In genomic region chr6:32950449-32950848, GRCh38 we compare ENCODE assay signal across 25 cellular contexts. TPM values are rescaled to one million over a fixed set of nuclear protein-coding genes. Genes with fewer than 3 reads are reported as not detected.
DNase-seq lines count a peak whose midpoint lies in the region; ATAC-seq, FAIRE-seq and TF ChIP-seq lines count a peak whose summit lies in the region.
"Had no signal": no experiment of that assay in that cellular context is flagged by ENCODE, and none has a peak within 500 bp of the region (broad histone marks: within the 10 kb centered on the region; RNA-seq: fewer than 3 reads in every experiment).

No MANE protein-coding gene starts in this region.

- H3K4me2 ChIP-seq in GM12878 (ENCODE audit: control insufficient read depth, insufficient read depth) (peak overlapping the region; percentile 77), neural progenitor cell (no peak overlapping the region)
- H3K4me2 ChIP-seq: A549 had no signal

- no TSS peak for BruUV-seq in GM12878 (replicated peaks; lab: Mats Ljungman, UMichigan)

- no peaks in the 10 kb centered on the region for H3F3A ChIP-seq in neural progenitor cell (ENCODE audit: low read depth)

- H3K4me1 Mint-ChIP-seq in stimulated activated naive CD8-positive, alpha-beta T cell treated with anti-CD3 and anti-CD28 coated beads, Interleukin-15, Interleukin-2, amounts not matched to agents 100 ng/mL and 50 ng/mL, for 24 hours (ENCODE audit: low read depth): peaks cover 84% of the 10 kb centered on the region
- peaks cover 4% of the 10 kb centered on the region for H3K4me1 Mint-ChIP-seq in neural progenitor cell

- RAD21 ChIA-PET in GM12878 (lab: Charles Lee; ENCODE audit: unreplicated experiment): interaction anchor here (0.8 to 7.7 kb wide), 16 partner anchors 9 to 125 kb away, joined by 3 to 114 read pairs (median 5); partner anchors contain the start of genes HLA-DMB and HLA-DPB1

- H3K4me3 ChIP-seq in GM12878 (peak overlapping the region; percentile 72), neural progenitor cell (no peak overlapping the region), thyroid gland (replicated peaks in 1 of 3) (no peak overlapping the region)
- H3K4me3 ChIP-seq: A549 had no signal

- WGBS in GM12878 (ENCODE audit: insufficient coverage, insufficient replicate concordance, low lambda C conversion rate, missing lambda C conversion rate): 78% methylated on average over 6 of the region's 8 CpGs
- WGBS in thyroid gland, 2 donors: 92% methylated on average over 8 of the region's 8 CpGs

- ATAC-seq in stimulated activated naive CD8-positive, alpha-beta T cell treated with anti-CD3 and anti-CD28 coated beads, Interleukin-15, Interleukin-2, amounts not matched to agents 100 U/mL and 50 U/mL, for 24 hours: no peak
- no peak for ATAC-seq in GM12878
- ATAC-seq: A549; activated T-cell treated with anti-CD3 and anti-CD28 coated beads, Interleukin-2, amount 50 U/mL, for 4 hours; left cardiac atrium; PC-3 had no signal

- no peaks in the 10 kb centered on the region for H4K20me1 ChIP-seq in GM12878 (ENCODE audit: control insufficient read depth, insufficient read depth)
- H4K20me1 ChIP-seq in neural progenitor cell (ENCODE audit: low read depth): no peaks in the 10 kb centered on the region

- intact Hi-C loops in GM12878 (cut with micrococcal nuclease; ENCODE audit: unreplicated experiment): no loop called here
- intact Hi-C loops in thyroid gland (cut with DNase I): no loop called here

- no peaks in the 10 kb centered on the region for H3K27me3 Mint-ChIP-seq in stimulated activated naive CD8-positive, alpha-beta T cell treated with anti-CD3 and anti-CD28 coated beads, Interleukin-15, Interleukin-2, amounts not matched to agents 100 ng/mL and 50 ng/mL, for 24 hours
- H3K27me3 Mint-ChIP-seq in neural progenitor cell (ENCODE audit: insufficient read depth, low read depth): peaks cover 12% of the 10 kb centered on the region

- FAIRE-seq in GM12878 (lab: Jason Lieb, UNC): no peak
- FAIRE-seq: A549 had no signal

- H3K79me2 ChIP-seq in GM12878 (ENCODE audit: control insufficient read depth, insufficient read depth, low read length): peaks cover 61% of the 10 kb centered on the region
- no peaks in the 10 kb centered on the region for H3K79me2 ChIP-seq in neural progenitor cell (ENCODE audit: low read depth)

- no peaks in the 10 kb centered on the region; the same call in 2 of the 3 replicates for H3K9me3 ChIP-seq in GM12878 (replicated peaks; ENCODE audit: control insufficient read depth, insufficient read depth, low read length)
- no peaks in the 10 kb centered on the region for H3K9me3 ChIP-seq in neural progenitor cell (ENCODE audit: low read depth)
- H3K9me3 ChIP-seq in thyroid gland: no peaks in the 10 kb centered on the region
- H3K9me3 ChIP-seq: BE2C, upper lobe of left lung had no signal

- peaks cover 54% of the 10 kb centered on the region for H3K4me1 ChIP-seq in GM12878 (ENCODE audit: control insufficient read depth, insufficient read depth, low read length)
- H3K4me1 ChIP-seq in neural progenitor cell: no peaks in the 10 kb centered on the region
- H3K4me1 ChIP-seq in thyroid gland: peaks cover 3 to 9% of the 10 kb centered on the region in 2 donors
- H3K4me1 ChIP-seq: BE2C had no signal

- no peaks in the 10 kb centered on the region for H3K9me3 Mint-ChIP-seq in stimulated activated naive CD8-positive, alpha-beta T cell treated with anti-CD3 and anti-CD28 coated beads, Interleukin-15, Interleukin-2, amounts not matched to agents 100 ng/mL and 50 ng/mL, for 24 hours
- H3K9me3 Mint-ChIP-seq in neural progenitor cell: peaks cover 3% of the 10 kb centered on the region
- H3K9me3 Mint-ChIP-seq: activated T-cell treated with anti-CD3 and anti-CD28 coated beads, Interleukin-2, amount 50 U/mL, for 4 hours had no signal

- H3K9ac ChIP-seq in GM12878 (ENCODE audit: control insufficient read depth, insufficient read depth, low read length): peak overlapping the region; percentile 54; the same call in 1 of the 2 replicates
- H3K9ac ChIP-seq in neural progenitor cell: no peak overlapping the region

- peaks cover 0 to 4% of the 10 kb centered on the region in 2 experiments; a peak in 2 of 4 replicates for H3K36me3 ChIP-seq in GM12878 (ENCODE audit: control insufficient read depth in 2 of 2, insufficient read depth in 2 of 2, low read length in 1 of 2)
- H3K36me3 ChIP-seq in neural progenitor cell: no peaks in the 10 kb centered on the region
- H3K36me3 ChIP-seq in thyroid gland: no peaks in the 10 kb centered on the region
- H3K36me3 ChIP-seq: BE2C had no signal

- H3K27ac Mint-ChIP-seq in stimulated activated naive CD8-positive, alpha-beta T cell treated with anti-CD3 and anti-CD28 coated beads, Interleukin-15, Interleukin-2, amounts not matched to agents 100 ng/mL and 50 ng/mL, for 24 hours: no peak overlapping the region
- no peak overlapping the region for H3K27ac Mint-ChIP-seq in neural progenitor cell
- H3K27ac Mint-ChIP-seq: activated naive CD4-positive, alpha-beta T cell treated with anti-CD3 and anti-CD28 coated beads for 36 hours had no signal

- H2AFZ ChIP-seq in GM12878 (ENCODE audit: control insufficient read depth, low read depth, low read length) (no peak overlapping the region), neural progenitor cell (replicated peaks) (no peak overlapping the region)

- no peak for TF ChIP-seq CTCF in GM12878 (IDR thresholded peaks at IDR 0.05 in 2 of 3, conservative IDR thresholded peaks at IDR 0.05 in 1 of 3; ENCODE audit: control insufficient read depth in 2 of 3, extremely low read depth in 1 of 3, insufficient read depth in 1 of 3, low read depth in 3 of 3, low read length in 3 of 3)
- no peak for TF ChIP-seq CTCF in neural progenitor cell (IDR thresholded peaks at IDR 0.05)
- no peak for TF ChIP-seq CTCF in thyroid gland (IDR thresholded peaks at IDR 0.05)

- TF ChIP-seq EP300 in GM12878 (IDR thresholded peaks at IDR 0.05; ENCODE audit: borderline replicate concordance in 1 of 2, control insufficient read depth in 1 of 2, low read depth in 2 of 2, low read length in 2 of 2): no peak

- POLR2A ChIA-PET in GM12878 (lab: Charles Lee): interaction anchor here (1.1 to 13.5 kb wide), 9 partner anchors 9 to 97 kb away, joined by 3 to 486 read pairs (median 9); partner anchors contain the start of genes BRD2, HLA-DMB, PSMB9 and TAP1

- SMC1A ChIA-PET in GM12878 (lab: Charles Lee; ENCODE audit: uncharacterized antibody, unreplicated experiment): interaction anchor here (0.9 to 11.3 kb wide), 8 partner anchors 13 to 112 kb away, joined by 3 to 354 read pairs (median 8); partner anchors contain the start of genes BRD2, HLA-DMB and TAP2

- TF ChIP-seq POLR2A in GM12878 (IDR thresholded peaks at IDR 0.05; ENCODE audit: low read depth, low read length) (no peak), thyroid gland (IDR thresholded peaks at IDR 0.05) (no peak)

- CTCF ChIA-PET in GM12878 (lab: Yijun Ruan, JAX): interaction anchor here (0.9 to 13.5 kb wide), 9 partner anchors 8 to 112 kb away, joined by 3 to 532 read pairs (median 7); partner anchors contain the start of genes BRD2, HLA-DMB and TAP2

- H3K36me3 Mint-ChIP-seq in stimulated activated naive CD8-positive, alpha-beta T cell treated with anti-CD3 and anti-CD28 coated beads, Interleukin-15, Interleukin-2, amounts not matched to agents 100 ng/mL and 50 ng/mL, for 24 hours (ENCODE audit: low read depth): no peaks in the 10 kb centered on the region
- no peaks in the 10 kb centered on the region for H3K36me3 Mint-ChIP-seq in neural progenitor cell

- in situ Hi-C loops in GM12878 (cut with MboI): loop anchor here (25.0 kb wide), 2 partner anchors 1388 to 1712 kb away; partner anchors contain the start of gene LTA

- peak overlapping the region; percentile 28; the same call in 1 of the 2 replicates for H3K27ac ChIP-seq in GM12878 (ENCODE audit: control insufficient read depth, insufficient read depth)
- no peak overlapping the region for H3K27ac ChIP-seq in neural progenitor cell
- H3K27ac ChIP-seq in thyroid gland: no peak overlapping the region
- H3K27ac ChIP-seq: A549, HL-60 had no signal

- no peak for DNase-seq in stimulated activated naive CD8-positive, alpha-beta T cell treated with anti-CD3 and anti-CD28 coated beads, Interleukin-15, Interleukin-2, amounts not matched to agents 100 U/mL and 50 U/mL, for 24 hours
- DNase-seq in GM12878 (ENCODE audit: low read depth, low spot score) (no peak), neural progenitor cell (ENCODE audit: low spot score) (no peak), thyroid gland (no peak)
- no peak for DNase-seq in stimulated activated CD4-positive, alpha-beta T cell treated with anti-CD3 and anti-CD28 coated beads, Interleukin-4, amount 100 ng/mL, for 1 hour
- DNase-seq: activated CD4-positive, alpha-beta T cell treated with anti-CD3 and anti-CD28 coated beads for 1 hour; activated naive CD4-positive, alpha-beta T cell treated with anti-CD3 and anti-CD28 coated beads for 36 hours; activated T-cell treated with anti-CD3 and anti-CD28 coated beads, Interleukin-2, amount 50 U/mL, for 4 hours; aorta; BE2C; dermis blood vessel endothelial cell; H7; left cardiac atrium; mesendoderm; NCI-H1417; NCI-H446; PC-3; retina; Right ventricle myocardium superior; stimulated activated CD4-positive, alpha-beta T cell treated with anti-CD3 and anti-CD28 coated beads, Interleukin-4, amount 100 ng/mL, for 24 hours; upper lobe of left lung had no signal

- H3K27me3 ChIP-seq in GM12878 (replicated peaks in 1 of 2; ENCODE audit: control insufficient read depth in 2 of 2, insufficient read depth in 2 of 2, low read length in 1 of 2) (no peaks in the 10 kb centered on the region), neural progenitor cell (no peaks in the 10 kb centered on the region), thyroid gland (no peaks in the 10 kb centered on the region)
- H3K27me3 ChIP-seq: BE2C, upper lobe of left lung had no signal

- H3K4me3 Mint-ChIP-seq in stimulated activated naive CD8-positive, alpha-beta T cell treated with anti-CD3 and anti-CD28 coated beads, Interleukin-15, Interleukin-2, amounts not matched to agents 100 ng/mL and 50 ng/mL, for 24 hours: peak overlapping the region; percentile 38
- no peak overlapping the region for H3K4me3 Mint-ChIP-seq in neural progenitor cell
- H3K4me3 Mint-ChIP-seq: activated naive CD4-positive, alpha-beta T cell treated with anti-CD3 and anti-CD28 coated beads for 36 hours; activated T-cell treated with anti-CD3 and anti-CD28 coated beads, Interleukin-2, amount 50 U/mL, for 4 hours had no signal

- TF ChIP-seq RAD21 in GM12878 (IDR thresholded peaks at IDR 0.05; ENCODE audit: insufficient read depth, low read depth, low read length): no peak

RNA-seq across cellular contexts. Expression of gene HLA-DMA, which starts 2.4 kb away (rescaled TPM):
- 110 and 112 TPM in 2 replicates for total RNA-seq in GM12878 (2013; cell fraction: nucleolus; rRNA removed)
- total RNA-seq in GM12878 (2014; rRNA removed) (243 and 269 TPM in 2 replicates), GM12878 (2014; rRNA removed; fragmentation: Illumina TruSeq; extraction: Trizol) (170 and 177 TPM in 2 replicates), GM12878 (2021) (182 and 189 TPM in 2 replicates), neural progenitor cell (ENCODE audit: low replicate concordance) (5.1 and 11.9 TPM in 2 replicates), thyroid gland (10 to 100 TPM; 10.7 to 41.5 (median 27.3) TPM)
- 314 TPM for polyA plus RNA-seq in GM12878 (2011; ENCODE audit: low read depth)
- polyA plus RNA-seq in GM12878 (2011; rRNA removed) (190 and 290 TPM in 2 replicates), GM12878 (2014; fragmentation: Illumina TruSeq; extraction: Trizol) (327 and 354 TPM in 2 replicates), GM12878 (2014; fragmentation: Nextera tagmentation; extraction: Ambion mirVana) (100 to 1,000 TPM; 389 to 552 TPM), GM12878 (2014; rRNA removed) (267 and 279 TPM in 2 replicates), GM12878 (2016; fragmentation: Nextera tagmentation; extraction: Ambion mirVana) (100 to 1,000 TPM; 339 to 378 TPM)
- polyA plus RNA-seq in GM12878 (2011; cell fraction: cytosol; rRNA removed): 380 and 384 TPM in 2 replicates
- polyA plus RNA-seq in GM12878 (2011; cell fraction: nucleus; rRNA removed): 478 and 610 TPM in 2 replicates
- polyA plus RNA-seq in GM12878 (2012): 308 and 348 TPM in 2 replicates
- 119 and 159 TPM in 2 replicates for polyA minus RNA-seq in GM12878 (2011; rRNA and poly(A)+ RNA removed)
- 44.9 and 50.8 TPM in 2 replicates for polyA minus RNA-seq in GM12878 (2011; cell fraction: cytosol; rRNA and poly(A)+ RNA removed)
- 45.2 and 51.5 TPM in 2 replicates for polyA minus RNA-seq in GM12878 (2011; cell fraction: nucleus; rRNA and poly(A)+ RNA removed)

RNA-seq across cellular contexts. Expression of gene HLA-DMB, which starts 9.6 kb away (rescaled TPM):
- 54.4 and 59.2 TPM in 2 replicates for total RNA-seq in GM12878 (2013; cell fraction: nucleolus; rRNA removed)
- 141 and 149 TPM in 2 replicates for total RNA-seq in GM12878 (2014; rRNA removed)
- total RNA-seq in GM12878 (2014; rRNA removed; fragmentation: Illumina TruSeq; extraction: Trizol): 117 and 120 TPM in 2 replicates
- total RNA-seq in GM12878 (2021): 106 and 114 TPM in 2 replicates
- polyA plus RNA-seq in GM12878 (2011; ENCODE audit: low read depth): 240 TPM
- 140 and 173 TPM in 2 replicates for polyA plus RNA-seq in GM12878 (2011; rRNA removed)
- polyA plus RNA-seq in GM12878 (2011; cell fraction: cytosol; rRNA removed): 172 and 198 TPM in 2 replicates
- 112 and 122 TPM in 2 replicates for polyA plus RNA-seq in GM12878 (2011; cell fraction: nucleus; rRNA removed)
- polyA plus RNA-seq in GM12878 (2012): 162 and 237 TPM in 2 replicates
- 136 and 158 TPM in 2 replicates for polyA plus RNA-seq in GM12878 (2014; fragmentation: Illumina TruSeq; extraction: Trizol)
- 100 to 1,000 TPM; 117 to 170 TPM for polyA plus RNA-seq in GM12878 (2014; fragmentation: Nextera tagmentation; extraction: Ambion mirVana)
- polyA plus RNA-seq in GM12878 (2014; rRNA removed): 114 and 116 TPM in 2 replicates
- polyA plus RNA-seq in GM12878 (2016; fragmentation: Nextera tagmentation; extraction: Ambion mirVana): 100 to 1,000 TPM; 160 to 168 TPM
- 91.9 and 112 TPM in 2 replicates for polyA minus RNA-seq in GM12878 (2011; rRNA and poly(A)+ RNA removed)
- polyA minus RNA-seq in GM12878 (2011; cell fraction: cytosol; rRNA and poly(A)+ RNA removed): 22.9 and 33.3 TPM in 2 replicates
- 25.1 and 32.0 TPM in 2 replicates for polyA minus RNA-seq in GM12878 (2011; cell fraction: nucleus; rRNA and poly(A)+ RNA removed)
- total RNA-seq in neural progenitor cell (ENCODE audit: low replicate concordance): 4.3 and 4.5 TPM in 2 replicates
- 10 to 100 TPM; 34.7 to 82.9 (median 51.3) TPM for total RNA-seq in thyroid gland
- total RNA-seq: MCF 10A, PC-3 had no signal

RNA-seq across cellular contexts. Expression of gene BRD2, which starts 17.9 kb away (rescaled TPM):
- total RNA-seq in GM12878 (2013; cell fraction: nucleolus; rRNA removed): 348 and 373 TPM in 2 replicates
- total RNA-seq in GM12878 (2014; rRNA removed) (127 TPM in 2 replicates), GM12878 (2014; rRNA removed; fragmentation: Illumina TruSeq; extraction: Trizol) (139 and 145 TPM in 2 replicates), GM12878 (2021) (160 and 178 TPM in 2 replicates), neural progenitor cell (ENCODE audit: low replicate concordance) (202 and 211 TPM in 2 replicates), thyroid gland (100 to 1,000 TPM; 206 to 282 (median 238) TPM)
- 176 TPM for polyA plus RNA-seq in GM12878 (2011; ENCODE audit: low read depth)
- polyA plus RNA-seq in GM12878 (2011; rRNA removed) (218 and 239 TPM in 2 replicates), GM12878 (2014; fragmentation: Illumina TruSeq; extraction: Trizol) (234 and 289 TPM in 2 replicates), GM12878 (2014; fragmentation: Nextera tagmentation; extraction: Ambion mirVana) (100 to 1,000 TPM in 1 of 2 experiments, 10 to 100 TPM in 1; 32.2 to 133 TPM), GM12878 (2014; rRNA removed) (180 and 181 TPM in 2 replicates), GM12878 (2016; fragmentation: Nextera tagmentation; extraction: Ambion mirVana) (100 to 1,000 TPM; 113 to 118 TPM)
- 154 and 169 TPM in 2 replicates for polyA plus RNA-seq in GM12878 (2011; cell fraction: cytosol; rRNA removed)
- 392 and 411 TPM in 2 replicates for polyA plus RNA-seq in GM12878 (2011; cell fraction: nucleus; rRNA removed)
- polyA plus RNA-seq in GM12878 (2012): 174 and 230 TPM in 2 replicates
- polyA minus RNA-seq in GM12878 (2011; rRNA and poly(A)+ RNA removed): 122 and 140 TPM in 2 replicates
- 51.2 and 63.0 TPM in 2 replicates for polyA minus RNA-seq in GM12878 (2011; cell fraction: cytosol; rRNA and poly(A)+ RNA removed)
- 133 and 197 TPM in 2 replicates for polyA minus RNA-seq in GM12878 (2011; cell fraction: nucleus; rRNA and poly(A)+ RNA removed)

RNA-seq across cellular contexts. Expression of gene HLA-DOA, which starts 58.9 kb away (rescaled TPM):
- total RNA-seq in GM12878 (2013; cell fraction: nucleolus; rRNA removed): 47.7 and 47.9 TPM in 2 replicates
- total RNA-seq in GM12878 (2014; rRNA removed) (99.2 and 108 TPM in 2 replicates), GM12878 (2014; rRNA removed; fragmentation: Illumina TruSeq; extraction: Trizol) (64.6 and 69.1 TPM in 2 replicates), GM12878 (2021) (73.3 and 73.5 TPM in 2 replicates), neural progenitor cell (ENCODE audit: low replicate concordance) (38.0 and 52.2 TPM in 2 replicates), thyroid gland (10 to 100 TPM in 3 of 4 donors, 1 to 10 TPM in 1; 2.0 to 85.9 (median 20.3) TPM)
- polyA plus RNA-seq in GM12878 (2011; ENCODE audit: low read depth): 45.0 TPM
- polyA plus RNA-seq in GM12878 (2011; rRNA removed) (31.3 and 46.7 TPM in 2 replicates), GM12878 (2014; fragmentation: Illumina TruSeq; extraction: Trizol) (69.9 and 79.3 TPM in 2 replicates), GM12878 (2014; fragmentation: Nextera tagmentation; extraction: Ambion mirVana) (10 to 100 TPM in 1 of 2 experiments, 1 to 10 TPM in 1; 8.8 to 21.1 TPM), GM12878 (2014; rRNA removed) (99.8 and 104 TPM in 2 replicates), GM12878 (2016; fragmentation: Nextera tagmentation; extraction: Ambion mirVana) (10 to 100 TPM; 44.9 to 47.6 TPM)
- 77.6 and 86.9 TPM in 2 replicates for polyA plus RNA-seq in GM12878 (2011; cell fraction: cytosol; rRNA removed)
- polyA plus RNA-seq in GM12878 (2011; cell fraction: nucleus; rRNA removed): 77.0 and 89.9 TPM in 2 replicates
- polyA plus RNA-seq in GM12878 (2012): 78.7 and 83.9 TPM in 2 replicates
- polyA minus RNA-seq in GM12878 (2011; rRNA and poly(A)+ RNA removed): 45.5 and 61.2 TPM in 2 replicates
- polyA minus RNA-seq in GM12878 (2011; cell fraction: cytosol; rRNA and poly(A)+ RNA removed): 40.4 and 47.3 TPM in 2 replicates
- polyA minus RNA-seq in GM12878 (2011; cell fraction: nucleus; rRNA and poly(A)+ RNA removed): 35.9 and 56.4 TPM in 2 replicates
- total RNA-seq: dermis blood vessel endothelial cell, MCF 10A, PC-3 had no signal
